ENCODE assay signal across 8 cellular contexts in the genomic region with DNA sequence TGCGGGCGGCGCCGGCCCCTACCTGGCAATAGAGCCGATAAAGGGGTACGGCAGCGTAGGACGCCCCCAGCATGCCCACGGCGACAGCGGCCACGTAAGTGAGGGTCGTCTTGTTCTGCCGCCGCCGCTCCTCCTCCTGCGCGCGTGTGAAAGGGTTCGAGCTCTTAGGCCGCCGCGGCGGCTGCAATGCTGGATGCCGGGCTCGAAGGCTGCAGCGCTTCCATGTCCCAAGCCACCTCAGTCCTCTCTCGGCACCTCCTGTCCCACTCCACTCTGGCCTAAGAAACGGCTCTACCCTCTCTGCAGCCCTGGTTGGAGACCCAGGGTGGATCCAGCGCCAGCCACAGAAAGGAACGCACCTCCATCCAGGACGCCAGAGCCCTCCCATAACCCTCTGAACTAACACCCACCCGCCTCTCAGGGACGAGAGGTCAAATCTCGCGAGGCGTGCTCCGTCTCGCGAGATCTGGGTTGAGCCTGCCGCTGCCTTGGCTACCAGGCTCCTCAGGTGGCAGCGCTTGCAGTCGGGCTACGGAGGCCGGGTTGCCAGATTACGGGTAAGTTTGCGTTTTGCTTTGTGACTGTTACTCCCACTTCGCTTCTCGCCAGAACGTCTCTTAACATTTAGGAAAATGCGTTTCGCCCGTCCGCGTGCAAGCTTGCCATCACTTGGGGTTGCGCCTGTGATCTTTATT. TPM values are rescaled to one million over a fixed set of nuclear protein-coding genes. Genes with fewer than 3 reads are reported as not detected.
A peak's percentile ranks its signal among the peaks of the same experiment; 100 is the strongest.
DNase-seq lines count a peak whose midpoint lies in the region; ATAC-seq and TF ChIP-seq lines count a peak whose summit lies in the region.

A gene with protein sequence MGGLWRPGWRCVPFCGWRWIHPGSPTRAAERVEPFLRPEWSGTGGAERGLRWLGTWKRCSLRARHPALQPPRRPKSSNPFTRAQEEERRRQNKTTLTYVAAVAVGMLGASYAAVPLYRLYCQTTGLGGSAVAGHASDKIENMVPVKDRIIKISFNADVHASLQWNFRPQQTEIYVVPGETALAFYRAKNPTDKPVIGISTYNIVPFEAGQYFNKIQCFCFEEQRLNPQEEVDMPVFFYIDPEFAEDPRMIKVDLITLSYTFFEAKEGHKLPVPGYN (minus strand): TSS at position 396 of the 695 bp plus-strand sequence. CDS start 8 bp downstream, at position 388.
A gene with protein sequence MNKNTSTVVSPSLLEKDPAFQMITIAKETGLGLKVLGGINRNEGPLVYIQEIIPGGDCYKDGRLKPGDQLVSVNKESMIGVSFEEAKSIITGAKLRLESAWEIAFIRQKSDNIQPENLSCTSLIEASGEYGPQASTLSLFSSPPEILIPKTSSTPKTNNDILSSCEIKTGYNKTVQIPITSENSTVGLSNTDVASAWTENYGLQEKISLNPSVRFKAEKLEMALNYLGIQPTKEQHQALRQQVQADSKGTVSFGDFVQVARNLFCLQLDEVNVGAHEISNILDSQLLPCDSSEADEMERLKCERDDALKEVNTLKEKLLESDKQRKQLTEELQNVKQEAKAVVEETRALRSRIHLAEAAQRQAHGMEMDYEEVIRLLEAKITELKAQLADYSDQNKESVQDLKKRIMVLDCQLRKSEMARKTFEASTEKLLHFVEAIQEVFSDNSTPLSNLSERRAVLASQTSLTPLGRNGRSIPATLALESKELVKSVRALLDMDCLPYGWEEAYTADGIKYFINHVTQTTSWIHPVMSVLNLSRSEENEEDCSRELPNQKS (plus strand): TSS at position 507 of the 695 bp plus-strand sequence. CDS start 17,455 bp downstream, outside the sequence.

- H3K4me3 Mint-ChIP-seq in mesothelial cell of epicardium, result no peak within 1 kb of the TSS

- peak within 1 kb of the TSS; percentile 56 for H3K27ac ChIP-seq in HUES6 (ENCODE audit: low read depth, low read length)

- H3K4me1 ChIP-seq in HUES6 (ENCODE audit: control insufficient read depth, insufficient read depth, low read length), result peaks cover 13% of the 10 kb centered on the region
- H3K4me1 ChIP-seq in NT2/D1 (ENCODE audit: insufficient read depth, insufficient read length), result no peaks in the 10 kb centered on the region

- H3K36me3 ChIP-seq in HUES6 (ENCODE audit: control insufficient read depth, insufficient read depth, low read length), result peaks cover 16% of the 10 kb centered on the region
- H3K36me3 ChIP-seq in NT2/D1 (ENCODE audit: insufficient read depth, insufficient read length, low read length), result peaks cover 42% of the 10 kb centered on the region

- H3K4me3 ChIP-seq in HUES6 (ENCODE audit: low read depth, low read length), result peak within 1 kb of the TSS; percentile 86
- peak within 1 kb of the TSS; percentile 98 for H3K4me3 ChIP-seq in NT2/D1 (ENCODE audit: insufficient read length, low read depth)

- DNase-seq in DMS 273 (lab: John Stamatoyannopoulos, UW; ENCODE audit: unreplicated experiment) (peak; percentile 99), NT2/D1 (ENCODE audit: low read depth, low spot score) (peak; percentile 90), epidermal melanocyte (ENCODE audit: insufficient read length, low spot score) (peak; percentile 68), mesothelial cell of epicardium (ENCODE audit: low spot score in 2 of 2, unreplicated experiment in 2 of 2) (peak; percentile 85 to 92)
- DNase-seq in activated CD8-positive, alpha-beta memory T cell treated with anti-CD3 and anti-CD28 coated beads, Interleukin-2, amount 50 U/mL, for 4 hours, result peak; percentile 93
- peak; percentile 83 to 87 for DNase-seq in stimulated activated CD8-positive, alpha-beta memory T cell treated with anti-CD3 and anti-CD28 coated beads, Interleukin-15, amount 100 ng/mL, for 4 hours (ENCODE audit: low read depth in 2 of 2)

- H3K9me3 ChIP-seq in HUES6 (ENCODE audit: control insufficient read depth, insufficient read depth, low read depth, low read length), result no peaks in the 10 kb centered on the region
- H3K9me3 ChIP-seq in NT2/D1 (ENCODE audit: insufficient read depth, low read length), result no peaks in the 10 kb centered on the region

- peaks cover 6% of the 10 kb centered on the region for H3K36me3 Mint-ChIP-seq in mesothelial cell of epicardium

- H3K27me3 Mint-ChIP-seq in mesothelial cell of epicardium (ENCODE audit: low read depth), result no peaks in the 10 kb centered on the region

- TF ChIP-seq CTCF in mesothelial cell of epicardium (IDR thresholded peaks at IDR 0.05; ENCODE audit: unreplicated experiment), result no peak

- peak within 1 kb of the TSS; percentile 97 for H3K9ac ChIP-seq in HUES6 (ENCODE audit: low read length)
- peak within 1 kb of the TSS; percentile 98 for H3K9ac ChIP-seq in NT2/D1 (ENCODE audit: insufficient read length, low read depth)

- ATAC-seq in GM21515 (IDR thresholded peaks at IDR 0.05; ENCODE audit: unreplicated experiment), result peak; percentile 95

- H3K27me3 ChIP-seq in HUES6 (ENCODE audit: control insufficient read depth, insufficient read depth, low read length) (no peaks in the 10 kb centered on the region), NT2/D1 (ENCODE audit: insufficient read depth, insufficient read length) (no peaks in the 10 kb centered on the region)

- H3K4me1 Mint-ChIP-seq in mesothelial cell of epicardium, result peaks cover 19% of the 10 kb centered on the region

- no peaks in the 10 kb centered on the region for H3K9me3 Mint-ChIP-seq in mesothelial cell of epicardium

- peak within 1 kb of the TSS; percentile 36 for H3K27ac Mint-ChIP-seq in mesothelial cell of epicardium

RNA-seq across cellular contexts. Expression of the first gene that starts in this region (rescaled TPM):
- total RNA-seq in mesothelial cell of epicardium, result 46.9 to 55.0 TPM (median 52.6 TPM) in 3 replicates

RNA-seq across cellular contexts. Expression of the second gene that starts in this region (rescaled TPM):
- total RNA-seq in mesothelial cell of epicardium, result 28.9 to 31.8 TPM (median 29.0 TPM) in 3 replicates

Comparison
In these comparisons a context has a peak if more than half of its experiments do, and no peak if none do; other contexts are left out.
1. Peak in every context shown above with its lines: DNase-seq, ATAC-seq, H3K4me3 ChIP-seq and H3K27ac ChIP-seq.